18 cellular contexts compared by ENCODE assay signal in the genomic region with DNA sequence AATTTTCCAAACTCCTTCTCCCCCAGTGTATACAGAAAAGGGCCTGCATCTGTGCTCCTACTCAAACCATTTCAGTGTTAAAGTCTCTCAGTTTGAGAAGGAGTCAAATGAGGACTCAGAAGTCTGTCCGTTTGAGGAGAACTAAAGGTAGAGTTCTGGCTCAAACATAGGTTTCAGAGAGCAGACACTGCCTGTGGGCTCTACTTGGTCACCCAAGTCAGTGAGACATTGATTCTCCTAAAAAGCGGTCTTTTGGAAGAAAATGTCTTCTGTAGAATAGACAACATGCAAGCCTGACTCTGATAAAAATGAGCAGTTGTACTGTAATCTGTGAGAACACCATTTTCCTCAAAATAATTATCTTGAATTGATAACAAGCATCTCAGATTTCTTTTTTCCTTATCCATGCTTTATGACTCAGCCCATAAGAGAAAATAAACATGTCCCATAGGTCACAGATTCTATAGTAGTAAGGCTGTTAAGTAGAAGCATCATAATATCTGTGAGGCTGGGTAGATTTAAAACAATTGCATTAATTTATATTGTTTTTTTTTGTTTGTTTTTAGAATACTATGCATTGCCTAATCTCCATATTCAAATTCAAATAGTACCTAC.
"Had no signal": no experiment of that assay in that cellular context is flagged by ENCODE, and none has a peak within 500 bp of the region (broad histone marks: within the 10 kb centered on the region; RNA-seq: fewer than 3 reads in every experiment).

No MANE protein-coding gene starts in this region.

- H3K36me3 ChIP-seq: colonic mucosa, gastrocnemius medialis, ovary, right atrium auricular region, stomach, thoracic aorta, transverse colon had no signal

- H3K4me3 Mint-ChIP-seq: naive thymus-derived CD4-positive, alpha-beta T cell; neural crest cell had no signal

- H3K27ac ChIP-seq: colonic mucosa, gastrocnemius medialis, ovary, right atrium auricular region, sigmoid colon, skin epidermis, stomach, thoracic aorta, transverse colon had no signal

- ATAC-seq: gastrocnemius medialis; left lobe of liver; naive thymus-derived CD4-positive, alpha-beta T cell had no signal

- H3K4me1 ChIP-seq: colonic mucosa, transverse colon had no signal

- H3K9me3 Mint-ChIP-seq: neural crest cell had no signal

- H3K27me3 ChIP-seq: colonic mucosa, gastrocnemius medialis, ovary, right atrium auricular region, sigmoid colon, stomach, transverse colon had no signal

- H3K4me3 ChIP-seq: colonic mucosa, gastrocnemius medialis, ovary, right atrium auricular region, sigmoid colon, skin epidermis, stomach, thoracic aorta, transverse colon had no signal

- H3K27me3 Mint-ChIP-seq: naive thymus-derived CD4-positive, alpha-beta T cell had no signal

- H3K4me1 Mint-ChIP-seq: naive thymus-derived CD4-positive, alpha-beta T cell; neural crest cell had no signal

- H3K9me3 ChIP-seq: colonic mucosa, gastrocnemius medialis, ovary, right atrium auricular region, sigmoid colon, stomach, thoracic aorta, transverse colon had no signal

- H3K36me3 Mint-ChIP-seq: naive thymus-derived CD4-positive, alpha-beta T cell had no signal

- DNase-seq: colonic mucosa; effector CD8-positive, alpha-beta T cell; gastrocnemius medialis; islet precursor cell; mammary epithelial cell; naive thymus-derived CD4-positive, alpha-beta T cell; nucleus accumbens; ovary; sigmoid colon; stimulated activated naive CD4-positive, alpha-beta T cell; stomach; substantia nigra; transverse colon had no signal

- H3K27ac Mint-ChIP-seq: naive thymus-derived CD4-positive, alpha-beta T cell had no signal
